In the genomic region with DNA sequence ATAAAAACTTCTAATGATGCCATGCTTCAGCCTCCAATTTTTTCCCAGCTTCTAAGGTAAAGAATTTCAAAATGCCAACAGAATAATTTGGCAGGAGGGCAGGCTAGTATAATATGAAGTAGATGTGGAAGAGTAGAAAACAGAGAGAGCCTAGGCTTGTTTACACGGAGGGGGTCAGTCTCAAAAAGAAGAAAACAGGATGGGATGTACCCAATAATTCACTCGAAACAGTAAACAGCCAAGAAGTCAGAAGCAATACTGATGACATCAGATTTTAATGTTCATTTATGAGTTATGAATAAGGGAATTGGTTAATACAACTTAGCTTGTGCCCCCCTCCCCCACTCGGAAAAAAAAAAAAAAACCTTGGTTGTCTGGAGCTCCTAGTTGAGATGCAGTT, we compare ENCODE assay signal across 25 cellular contexts.
"Had no signal": no experiment of that assay in that cellular context is flagged by ENCODE, and none has a peak within 500 bp of the region (broad histone marks: within the 10 kb centered on the region; RNA-seq: fewer than 3 reads in every experiment).

No MANE protein-coding gene starts in this region.

- H3K4me3 ChIP-seq: stomach, suprapubic skin, testis, thoracic aorta, thyroid gland, tibial artery, transverse colon, upper lobe of left lung, upper lobe of right lung, uterus, vagina had no signal

- H3K4me1 ChIP-seq: stomach, testis, thyroid gland, tibial artery, transverse colon, upper lobe of left lung, upper lobe of right lung, uterus had no signal

- H3K27ac ChIP-seq: stomach, suprapubic skin, testis, thoracic aorta, thyroid gland, tibial artery, transverse colon, upper lobe of left lung, upper lobe of right lung, uterus, vagina had no signal

- DNase-seq: stimulated activated CD4-positive, alpha-beta T cell treated with anti-CD3 and anti-CD28 coated beads, Interleukin-2, amount 100 ng/mL, for 48 hours; stimulated activated CD4-positive, alpha-beta T cell treated with anti-CD3 and anti-CD28 coated beads, Interleukin-4, amount 100 ng/mL, for 1 hour; stimulated activated CD4-positive, alpha-beta T cell treated with anti-CD3 and anti-CD28 coated beads, Interleukin-4, amount 100 ng/mL, for 24 hours; stimulated activated CD4-positive, alpha-beta T cell treated with anti-CD3 and anti-CD28 coated beads, Interleukin-4, amount 100 ng/mL, for 4 hours; stimulated activated CD8-positive, alpha-beta memory T cell treated with anti-CD3 and anti-CD28 coated beads, Interleukin-4, amount 100 ng/mL, for 48 hours; stimulated activated naive B cell treated with anti-CD40 and anti-IgM and Interleukin-4, amounts not matched to agents 10 μg/mL and 1 μg/mL and 100 μg/mL, for 72 hours; stimulated activated naive CD4-positive, alpha-beta T cell; stimulated activated naive CD4-positive, alpha-beta T cell treated with Interleukin-2 at 50 U/mL for 16 hours; stimulated activated naive CD8-positive, alpha-beta T cell treated with anti-CD3 and anti-CD28 coated beads, Interleukin-15, amount 100 ng/mL, for 72 hours; stimulated activated naive CD8-positive, alpha-beta T cell treated with anti-CD3 and anti-CD28 coated beads, Interleukin-15, Interleukin-2, amounts not matched to agents 100 U/mL and 50 U/mL, for 24 hours; stomach; substantia nigra; testis; thyroid gland; tibial artery; transverse colon; trophoblast cell; upper lobe of left lung; upper lobe of right lung; uterus had no signal

- H3K36me3 ChIP-seq: stomach, suprapubic skin, thoracic aorta, thyroid gland, tibial artery, transverse colon, upper lobe of left lung, upper lobe of right lung, uterus, vagina had no signal

- ATAC-seq: stimulated activated effector memory CD8-positive, alpha-beta T cell treated with anti-CD3 and anti-CD28 coated beads, Interleukin-12 subunit alpha, Interleukin-12 subunit beta, amount 100 ng/mL, for 72 hours; stimulated activated memory B cell treated with anti-CD40 and anti-IgM and Interleukin-4, amounts not matched to agents 10 μg/mL and 1 μg/mL and 100 μg/mL, for 72 hours; stimulated activated naive B cell treated with anti-CD40 and anti-IgM and Interleukin-4, amounts not matched to agents 10 μg/mL and 1 μg/mL and 100 μg/mL, for 72 hours; stimulated activated naive CD8-positive, alpha-beta T cell treated with anti-CD3 and anti-CD28 coated beads, Interleukin-15, amount 100 ng/mL, for 72 hours; stimulated activated naive CD8-positive, alpha-beta T cell treated with anti-CD3 and anti-CD28 coated beads, Interleukin-15, Interleukin-2, amounts not matched to agents 100 U/mL and 50 U/mL, for 24 hours; upper lobe of right lung had no signal

- H3K27me3 ChIP-seq: stomach, suprapubic skin, testis, thyroid gland, tibial artery, transverse colon, upper lobe of left lung, upper lobe of right lung, uterus, vagina had no signal

- H3K9me3 ChIP-seq: stomach, suprapubic skin, testis, thoracic aorta, thyroid gland, tibial artery, transverse colon, upper lobe of left lung, upper lobe of right lung, uterus, vagina had no signal
